10 cellular contexts compared by ENCODE assay signal in the genomic region with DNA sequence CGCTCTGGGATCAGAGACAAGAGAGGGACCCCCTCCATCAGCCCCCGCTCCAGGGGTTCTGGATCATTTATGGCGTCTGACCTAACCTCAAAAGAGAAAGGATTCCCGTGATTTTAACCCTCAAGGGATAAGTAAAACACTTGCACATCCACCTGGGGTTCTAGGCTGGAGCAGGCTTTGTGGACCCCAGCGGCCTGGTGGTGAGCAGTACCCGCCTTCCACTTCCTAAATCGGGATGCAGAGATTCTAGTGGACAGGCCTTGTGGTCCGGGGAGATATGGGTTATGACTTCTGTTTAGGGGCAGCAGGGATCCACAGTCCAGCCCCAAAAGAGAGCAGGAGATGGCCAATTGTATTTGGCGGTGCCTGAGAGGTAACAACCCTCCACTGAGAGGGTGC. TPM values are rescaled to one million over a fixed set of nuclear protein-coding genes. Genes with fewer than 3 reads are reported as not detected.
DNase-seq lines count a peak whose midpoint lies in the region; ATAC-seq and TF ChIP-seq lines count a peak whose summit lies in the region.
"Had no signal": no experiment of that assay in that cellular context is flagged by ENCODE, and none has a peak within 500 bp of the region (broad histone marks: within the 10 kb centered on the region; RNA-seq: fewer than 3 reads in every experiment).

No MANE protein-coding gene starts in this region.

- DNase-seq in cardiac muscle cell (ENCODE audit: low read depth in 1 of 2, low spot score in 1 of 2): no peak
- no peak for DNase-seq in right cardiac atrium
- DNase-seq in upper lobe of right lung: no peak
- no peak for DNase-seq in NOMO-1 treated with dmso at 0.1 percent for 144 hours (lab: John Stamatoyannopoulos, UW; ENCODE audit: unreplicated experiment)
- DNase-seq in psoas muscle: no peak
- DNase-seq: hippocampal formation, NCI-H1436 had no signal

- peak overlapping the region; percentile 39 for H3K4me3 ChIP-seq in cardiac muscle cell
- H3K4me3 ChIP-seq in right cardiac atrium (ENCODE audit: low read length): no peak overlapping the region
- peak overlapping the region; percentile 37 for H3K4me3 ChIP-seq in ectodermal cell (ENCODE audit: insufficient read depth, low read depth, low read length)
- H3K4me3 ChIP-seq in muscle layer of duodenum (ENCODE audit: low read depth in 1 of 2, low read length in 2 of 2): peak overlapping the region; percentile 11 to 42
- peak overlapping the region; percentile 47 for H3K4me3 ChIP-seq in upper lobe of right lung
- no peak overlapping the region for H3K4me3 ChIP-seq in psoas muscle

- H3K4me1 ChIP-seq in cardiac muscle cell (ENCODE audit: low read depth): peaks cover 3% of the 10 kb centered on the region
- no peaks in the 10 kb centered on the region for H3K4me1 ChIP-seq in right cardiac atrium (ENCODE audit: control insufficient read depth, insufficient read depth, low read length)
- H3K4me1 ChIP-seq in ectodermal cell (ENCODE audit: control insufficient read depth, insufficient read depth, low read length): peaks cover 16% of the 10 kb centered on the region
- peaks cover 5 to 12% of the 10 kb centered on the region in 2 donors for H3K4me1 ChIP-seq in muscle layer of duodenum (ENCODE audit: control insufficient read depth in 1 of 2, insufficient read depth in 2 of 2, low read length in 2 of 2)
- H3K4me1 ChIP-seq in upper lobe of right lung: peaks cover 25% of the 10 kb centered on the region
- no peaks in the 10 kb centered on the region for H3K4me1 ChIP-seq in psoas muscle

- H3K27ac ChIP-seq in cardiac muscle cell (no peak overlapping the region), right cardiac atrium (ENCODE audit: low read length) (no peak overlapping the region), ectodermal cell (ENCODE audit: insufficient read depth, low read depth, low read length, poor library complexity, severe bottlenecking) (no peak overlapping the region), muscle layer of duodenum (ENCODE audit: low read length) (no peak overlapping the region), upper lobe of right lung (peak overlapping the region; percentile 76), psoas muscle (no peak overlapping the region)

- intact Hi-C loops in right cardiac atrium (cut with DNase I): loop anchor here in 1 of 4 donors (10.0 kb wide), 1 partner anchor 82 kb away; no protein-coding TSS in a partner anchor
- intact Hi-C loops in upper lobe of right lung (cut with DNase I): no loop called here
- intact Hi-C loops in psoas muscle (cut with DNase I): no loop called here

- no peaks in the 10 kb centered on the region for H3K9me3 ChIP-seq in cardiac muscle cell (ENCODE audit: low read depth)
- no peaks in the 10 kb centered on the region for H3K9me3 ChIP-seq in right cardiac atrium (ENCODE audit: control insufficient read depth, low read length)
- no peaks in the 10 kb centered on the region for H3K9me3 ChIP-seq in ectodermal cell (ENCODE audit: control insufficient read depth, low read length)
- no peaks in the 10 kb centered on the region for H3K9me3 ChIP-seq in muscle layer of duodenum (ENCODE audit: control insufficient read depth in 1 of 2, low read length in 2 of 2)
- H3K9me3 ChIP-seq in upper lobe of right lung: no peaks in the 10 kb centered on the region
- no peaks in the 10 kb centered on the region for H3K9me3 ChIP-seq in psoas muscle

- TF ChIP-seq CTCF in cardiac muscle cell (IDR thresholded peaks at IDR 0.05; ENCODE audit: low read depth, low read length): no peak
- TF ChIP-seq CTCF in upper lobe of right lung (IDR thresholded peaks at IDR 0.05): no peak
- TF ChIP-seq CTCF in psoas muscle (IDR thresholded peaks at IDR 0.05): no peak

- H3K27me3 ChIP-seq in cardiac muscle cell (peaks cover 51% of the 10 kb centered on the region), right cardiac atrium (ENCODE audit: control insufficient read depth, insufficient read depth) (no peaks in the 10 kb centered on the region), ectodermal cell (ENCODE audit: control insufficient read depth, insufficient read depth, low read length, poor library complexity, severe bottlenecking) (peaks cover 74% of the 10 kb centered on the region), muscle layer of duodenum (ENCODE audit: low read depth, low read length) (peaks cover 12% of the 10 kb centered on the region), upper lobe of right lung (peaks cover 9% of the 10 kb centered on the region), psoas muscle (ENCODE audit: insufficient read depth in 3 of 3, low read length in 2 of 3) (peaks cover 0 to 63% (median 12%) of the 10 kb centered on the region in 3 donors)

- ATAC-seq in right cardiac atrium: no peak
- no peak for ATAC-seq in upper lobe of right lung
- ATAC-seq in GM21576 (IDR thresholded peaks at IDR 0.05; ENCODE audit: unreplicated experiment): no peak
- ATAC-seq in psoas muscle: no peak

- WGBS in right cardiac atrium: 61% methylated on average over 9 of the region's 9 CpGs
- 45 to 46% methylated on average over 9 of the region's 9 CpGs for WGBS in ectodermal cell, 2 experiments
- WGBS in psoas muscle, 3 donors: 73 to 85% (median 78%) methylated on average over 9 of the region's 9 CpGs

- no peaks in the 10 kb centered on the region for H3K36me3 ChIP-seq in cardiac muscle cell
- no peaks in the 10 kb centered on the region for H3K36me3 ChIP-seq in ectodermal cell (ENCODE audit: control insufficient read depth, insufficient read depth, low read length)
- no peaks in the 10 kb centered on the region for H3K36me3 ChIP-seq in muscle layer of duodenum (ENCODE audit: control insufficient read depth in 1 of 2, insufficient read depth in 2 of 2, low read length in 2 of 2)
- H3K36me3 ChIP-seq in upper lobe of right lung: no peaks in the 10 kb centered on the region
- no peaks in the 10 kb centered on the region for H3K36me3 ChIP-seq in psoas muscle (ENCODE audit: insufficient read depth in 1 of 2, low read depth in 1 of 2)

RNA-seq across cellular contexts. Expression of a gene that starts 0.7 kb away (rescaled TPM):
- total RNA-seq in cardiac muscle cell: 3.1 and 6.5 TPM in 2 replicates
- polyA plus RNA-seq in cardiac muscle cell: 0.77 and 1.8 TPM in 2 replicates
- total RNA-seq in right cardiac atrium: 1 to 10 TPM in 3 of 4 donors, under 1 TPM in 1; 0.95 to 3.4 (median 2.4) TPM
- 3.0 TPM for polyA plus RNA-seq in right cardiac atrium
- polyA plus RNA-seq in ectodermal cell (2013, experiment 1 of 4): 3.7 TPM
- 5.7 TPM for polyA plus RNA-seq in ectodermal cell (2013, experiment 2 of 4)
- 3.3 TPM for polyA plus RNA-seq in ectodermal cell (2013, experiment 3 of 4)
- polyA plus RNA-seq in ectodermal cell (2013, experiment 4 of 4): 4.7 TPM
- total RNA-seq in upper lobe of right lung: 15.6 TPM
- under 1 TPM; 0.32 to 0.65 (median 0.53) TPM for total RNA-seq in psoas muscle
- under 1 TPM; 0.08 to 0.31 (median 0.27) TPM for polyA plus RNA-seq in psoas muscle

Comparison
In these comparisons a context has a peak if more than half of its experiments do, and no peak if none do; other contexts are left out.
1. H3K4me3 ChIP-seq: peak in cardiac muscle cell (single experiment), ectodermal cell (single experiment), muscle layer of duodenum (2 of 2) and upper lobe of right lung (single experiment); none in right cardiac atrium (single experiment) and psoas muscle (single experiment).